1 cellular context compared by ENCODE assay signal in the genomic region with DNA sequence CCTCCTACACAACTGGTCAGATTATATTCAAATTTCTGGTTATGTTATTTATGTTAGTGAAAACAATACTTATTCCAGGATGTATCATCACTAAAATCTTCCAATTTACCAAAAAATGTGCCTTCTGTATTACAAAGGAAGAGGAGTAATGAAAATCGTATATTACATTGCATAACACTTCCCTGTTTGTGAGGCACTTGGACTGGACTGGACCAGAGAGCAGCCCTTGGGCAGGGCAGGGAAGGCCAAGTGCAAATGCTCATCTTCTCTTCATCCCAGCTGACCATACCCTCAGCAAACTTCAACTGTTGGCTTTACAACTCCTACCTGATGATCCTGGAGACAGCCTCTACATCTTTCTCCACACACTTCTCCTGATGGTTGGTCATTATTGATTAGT.
TF ChIP-seq lines count a peak whose summit lies in the region.

No MANE protein-coding gene starts in this region.

TF ChIP-seq in H1, 55 proteins besides CTCF, POLR2A, EP300 and RAD21:
- TF ChIP-seq CEBPB (IDR thresholded peaks at IDR 0.05; ENCODE audit: low read depth, low read length) (no peak), KDM5A (IDR thresholded peaks at IDR 0.05; ENCODE audit: low read length) (no peak), SIRT6 (IDR thresholded peaks at IDR 0.05; ENCODE audit: low read length) (no peak), TAF7 (optimal IDR thresholded peaks at IDR 0.05; ENCODE audit: borderline replicate concordance, low read depth, low read length) (no peak)
